ENCODE assay signal across 2 cellular contexts in genomic region chr6:12332750-12333079, GRCh38. TPM values are rescaled to one million over a fixed set of nuclear protein-coding genes. Genes with fewer than 3 reads are reported as not detected.
"Had no signal": no experiment of that assay in that cellular context is flagged by ENCODE, and none has a peak within 500 bp of the region (broad histone marks: within the 10 kb centered on the region; RNA-seq: fewer than 3 reads in every experiment).

No MANE protein-coding gene starts in this region.

RNA-seq across cellular contexts. Expression of gene EDN1, which starts 42.6 kb away (rescaled TPM):
- total RNA-seq: neural crest cell had no signal
- polyA plus RNA-seq: naive thymus-derived CD8-positive, alpha-beta T cell had no signal
